Comparison of ENCODE assay signal across 1 cellular context in genomic region chr21:31665397-31665796, GRCh38.
TF ChIP-seq lines count a peak whose summit lies in the region.

No MANE protein-coding gene starts in this region.

TF ChIP-seq in GM23338, 12 proteins besides CTCF, POLR2A, EP300 and RAD21 (continued from another document):
- TF ChIP-seq, protein P1, sequence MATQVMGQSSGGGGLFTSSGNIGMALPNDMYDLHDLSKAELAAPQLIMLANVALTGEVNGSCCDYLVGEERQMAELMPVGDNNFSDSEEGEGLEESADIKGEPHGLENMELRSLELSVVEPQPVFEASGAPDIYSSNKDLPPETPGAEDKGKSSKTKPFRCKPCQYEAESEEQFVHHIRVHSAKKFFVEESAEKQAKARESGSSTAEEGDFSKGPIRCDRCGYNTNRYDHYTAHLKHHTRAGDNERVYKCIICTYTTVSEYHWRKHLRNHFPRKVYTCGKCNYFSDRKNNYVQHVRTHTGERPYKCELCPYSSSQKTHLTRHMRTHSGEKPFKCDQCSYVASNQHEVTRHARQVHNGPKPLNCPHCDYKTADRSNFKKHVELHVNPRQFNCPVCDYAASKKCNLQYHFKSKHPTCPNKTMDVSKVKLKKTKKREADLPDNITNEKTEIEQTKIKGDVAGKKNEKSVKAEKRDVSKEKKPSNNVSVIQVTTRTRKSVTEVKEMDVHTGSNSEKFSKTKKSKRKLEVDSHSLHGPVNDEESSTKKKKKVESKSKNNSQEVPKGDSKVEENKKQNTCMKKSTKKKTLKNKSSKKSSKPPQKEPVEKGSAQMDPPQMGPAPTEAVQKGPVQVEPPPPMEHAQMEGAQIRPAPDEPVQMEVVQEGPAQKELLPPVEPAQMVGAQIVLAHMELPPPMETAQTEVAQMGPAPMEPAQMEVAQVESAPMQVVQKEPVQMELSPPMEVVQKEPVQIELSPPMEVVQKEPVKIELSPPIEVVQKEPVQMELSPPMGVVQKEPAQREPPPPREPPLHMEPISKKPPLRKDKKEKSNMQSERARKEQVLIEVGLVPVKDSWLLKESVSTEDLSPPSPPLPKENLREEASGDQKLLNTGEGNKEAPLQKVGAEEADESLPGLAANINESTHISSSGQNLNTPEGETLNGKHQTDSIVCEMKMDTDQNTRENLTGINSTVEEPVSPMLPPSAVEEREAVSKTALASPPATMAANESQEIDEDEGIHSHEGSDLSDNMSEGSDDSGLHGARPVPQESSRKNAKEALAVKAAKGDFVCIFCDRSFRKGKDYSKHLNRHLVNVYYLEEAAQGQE (IDR thresholded peaks at IDR 0.05; ENCODE audit: unreplicated experiment): no peak
- TF ChIP-seq EZH2phosphoT487 (IDR thresholded peaks at IDR 0.05; ENCODE audit: unreplicated experiment) (no peak), POLR2AphosphoS5 (IDR thresholded peaks at IDR 0.05; ENCODE audit: low read depth) (no peak), NANOG (IDR thresholded peaks at IDR 0.05; ENCODE audit: borderline replicate concordance) (no peak), CREB1 (CRISPR knock-in tag; IDR thresholded peaks at IDR 0.05; ENCODE audit: low read depth) (no peak), EZH2 (IDR thresholded peaks at IDR 0.05; ENCODE audit: low read depth, unreplicated experiment) (no peak), STAT1 (IDR thresholded peaks at IDR 0.05; ENCODE audit: unreplicated experiment) (no peak), ZNF114 (CRISPR knock-in tag; IDR thresholded peaks at IDR 0.05) (no peak)
- TF ChIP-seq, protein P2, sequence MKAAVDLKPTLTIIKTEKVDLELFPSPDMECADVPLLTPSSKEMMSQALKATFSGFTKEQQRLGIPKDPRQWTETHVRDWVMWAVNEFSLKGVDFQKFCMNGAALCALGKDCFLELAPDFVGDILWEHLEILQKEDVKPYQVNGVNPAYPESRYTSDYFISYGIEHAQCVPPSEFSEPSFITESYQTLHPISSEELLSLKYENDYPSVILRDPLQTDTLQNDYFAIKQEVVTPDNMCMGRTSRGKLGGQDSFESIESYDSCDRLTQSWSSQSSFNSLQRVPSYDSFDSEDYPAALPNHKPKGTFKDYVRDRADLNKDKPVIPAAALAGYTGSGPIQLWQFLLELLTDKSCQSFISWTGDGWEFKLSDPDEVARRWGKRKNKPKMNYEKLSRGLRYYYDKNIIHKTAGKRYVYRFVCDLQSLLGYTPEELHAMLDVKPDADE (IDR thresholded peaks at IDR 0.05): no peak
- TF ChIP-seq, protein P3, sequence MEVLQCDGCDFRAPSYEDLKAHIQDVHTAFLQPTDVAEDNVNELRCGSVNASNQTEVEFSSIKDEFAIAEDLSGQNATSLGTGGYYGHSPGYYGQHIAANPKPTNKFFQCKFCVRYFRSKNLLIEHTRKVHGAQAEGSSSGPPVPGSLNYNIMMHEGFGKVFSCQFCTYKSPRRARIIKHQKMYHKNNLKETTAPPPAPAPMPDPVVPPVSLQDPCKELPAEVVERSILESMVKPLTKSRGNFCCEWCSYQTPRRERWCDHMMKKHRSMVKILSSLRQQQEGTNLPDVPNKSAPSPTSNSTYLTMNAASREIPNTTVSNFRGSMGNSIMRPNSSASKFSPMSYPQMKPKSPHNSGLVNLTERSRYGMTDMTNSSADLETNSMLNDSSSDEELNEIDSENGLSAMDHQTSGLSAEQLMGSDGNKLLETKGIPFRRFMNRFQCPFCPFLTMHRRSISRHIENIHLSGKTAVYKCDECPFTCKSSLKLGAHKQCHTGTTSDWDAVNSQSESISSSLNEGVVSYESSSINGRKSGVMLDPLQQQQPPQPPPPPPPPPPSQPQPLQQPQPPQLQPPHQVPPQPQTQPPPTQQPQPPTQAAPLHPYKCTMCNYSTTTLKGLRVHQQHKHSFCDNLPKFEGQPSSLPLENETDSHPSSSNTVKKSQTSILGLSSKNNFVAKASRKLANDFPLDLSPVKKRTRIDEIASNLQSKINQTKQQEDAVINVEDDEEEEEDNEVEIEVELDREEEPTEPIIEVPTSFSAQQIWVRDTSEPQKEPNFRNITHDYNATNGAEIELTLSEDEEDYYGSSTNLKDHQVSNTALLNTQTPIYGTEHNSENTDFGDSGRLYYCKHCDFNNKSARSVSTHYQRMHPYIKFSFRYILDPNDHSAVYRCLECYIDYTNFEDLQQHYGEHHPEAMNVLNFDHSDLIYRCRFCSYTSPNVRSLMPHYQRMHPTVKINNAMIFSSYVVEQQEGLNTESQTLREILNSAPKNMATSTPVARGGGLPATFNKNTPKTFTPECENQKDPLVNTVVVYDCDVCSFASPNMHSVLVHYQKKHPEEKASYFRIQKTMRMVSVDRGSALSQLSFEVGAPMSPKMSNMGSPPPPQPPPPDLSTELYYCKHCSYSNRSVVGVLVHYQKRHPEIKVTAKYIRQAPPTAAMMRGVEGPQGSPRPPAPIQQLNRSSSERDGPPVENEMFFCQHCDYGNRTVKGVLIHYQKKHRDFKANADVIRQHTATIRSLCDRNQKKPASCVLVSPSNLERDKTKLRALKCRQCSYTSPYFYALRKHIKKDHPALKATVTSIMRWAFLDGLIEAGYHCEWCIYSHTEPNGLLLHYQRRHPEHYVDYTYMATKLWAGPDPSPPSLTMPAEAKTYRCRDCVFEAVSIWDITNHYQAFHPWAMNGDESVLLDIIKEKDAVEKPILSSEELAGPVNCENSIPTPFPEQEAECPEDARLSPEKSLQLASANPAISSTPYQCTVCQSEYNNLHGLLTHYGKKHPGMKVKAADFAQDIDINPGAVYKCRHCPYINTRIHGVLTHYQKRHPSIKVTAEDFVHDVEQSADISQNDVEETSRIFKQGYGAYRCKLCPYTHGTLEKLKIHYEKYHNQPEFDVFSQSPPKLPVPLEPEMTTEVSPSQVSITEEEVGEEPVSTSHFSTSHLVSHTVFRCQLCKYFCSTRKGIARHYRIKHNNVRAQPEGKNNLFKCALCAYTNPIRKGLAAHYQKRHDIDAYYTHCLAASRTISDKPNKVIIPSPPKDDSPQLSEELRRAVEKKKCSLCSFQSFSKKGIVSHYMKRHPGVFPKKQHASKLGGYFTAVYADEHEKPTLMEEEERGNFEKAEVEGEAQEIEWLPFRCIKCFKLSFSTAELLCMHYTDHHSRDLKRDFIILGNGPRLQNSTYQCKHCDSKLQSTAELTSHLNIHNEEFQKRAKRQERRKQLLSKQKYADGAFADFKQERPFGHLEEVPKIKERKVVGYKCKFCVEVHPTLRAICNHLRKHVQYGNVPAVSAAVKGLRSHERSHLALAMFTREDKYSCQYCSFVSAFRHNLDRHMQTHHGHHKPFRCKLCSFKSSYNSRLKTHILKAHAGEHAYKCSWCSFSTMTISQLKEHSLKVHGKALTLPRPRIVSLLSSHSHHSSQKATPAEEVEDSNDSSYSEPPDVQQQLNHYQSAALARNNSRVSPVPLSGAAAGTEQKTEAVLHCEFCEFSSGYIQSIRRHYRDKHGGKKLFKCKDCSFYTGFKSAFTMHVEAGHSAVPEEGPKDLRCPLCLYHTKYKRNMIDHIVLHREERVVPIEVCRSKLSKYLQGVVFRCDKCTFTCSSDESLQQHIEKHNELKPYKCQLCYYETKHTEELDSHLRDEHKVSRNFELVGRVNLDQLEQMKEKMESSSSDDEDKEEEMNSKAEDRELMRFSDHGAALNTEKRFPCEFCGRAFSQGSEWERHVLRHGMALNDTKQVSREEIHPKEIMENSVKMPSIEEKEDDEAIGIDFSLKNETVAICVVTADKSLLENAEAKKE (CRISPR knock-in tag; IDR thresholded peaks at IDR 0.05): no peak
